ENCODE assay signal across 8 cellular contexts in genomic region chr5:93800988-93801811, GRCh38. TPM values are rescaled to one million over a fixed set of nuclear protein-coding genes. Genes with fewer than 3 reads are reported as not detected.
A peak's percentile ranks its signal among the peaks of the same experiment; 100 is the strongest.
DNase-seq lines count a peak whose midpoint lies in the region; ATAC-seq and TF ChIP-seq lines count a peak whose summit lies in the region.

No MANE protein-coding gene starts in this region.

- TF ChIP-seq CTCF in brain (conservative IDR thresholded peaks at IDR 0.05): peak; percentile 84 to 92
- peak; percentile 94 for TF ChIP-seq CTCF in type B pancreatic cell (conservative IDR thresholded peaks at IDR 0.05)

- DNase-seq in AG08396 (ENCODE audit: low spot score) (peak; percentile 23), GDM1 (lab: John Stamatoyannopoulos, UW) (peak; percentile 29), NCI-H2196 treated with DMSO at 0.1 percent for 48 hours (lab: John Stamatoyannopoulos, UW; ENCODE audit: unreplicated experiment) (peak; percentile 28), kidney glomerular epithelial cell (lab: John Stamatoyannopoulos, UW) (peak; percentile 49), type B pancreatic cell (ENCODE audit: extremely low spot score, unreplicated experiment) (no peak), mesenteric fat pad (ENCODE audit: low spot score) (no peak)

- H3K36me3 Mint-ChIP-seq in brain: no peaks in the 10 kb centered on the region
- no peaks in the 10 kb centered on the region for H3K36me3 Mint-ChIP-seq in type B pancreatic cell

- peaks cover 63% of the 10 kb centered on the region for H3K4me1 Mint-ChIP-seq in brain
- H3K4me1 Mint-ChIP-seq in type B pancreatic cell (ENCODE audit: unreplicated experiment): peaks cover 8% of the 10 kb centered on the region

- ATAC-seq in HG02852 (IDR thresholded peaks at IDR 0.05; ENCODE audit: unreplicated experiment): peak; percentile 70

- peak overlapping the region; percentile 31 to 69 (median 53) for H3K4me3 Mint-ChIP-seq in brain
- H3K4me3 Mint-ChIP-seq in type B pancreatic cell: no peak overlapping the region

- H3K27me3 Mint-ChIP-seq in brain (no peaks in the 10 kb centered on the region), type B pancreatic cell (peaks cover 3% of the 10 kb centered on the region)

- H3K27ac Mint-ChIP-seq in brain: peak overlapping the region in 4 of 5 experiments; percentile 57 to 85 (median 68)
- no peak overlapping the region for H3K27ac Mint-ChIP-seq in type B pancreatic cell

- H3K9me3 Mint-ChIP-seq in brain: no peaks in the 10 kb centered on the region
- no peaks in the 10 kb centered on the region for H3K9me3 Mint-ChIP-seq in type B pancreatic cell

RNA-seq across cellular contexts. Expression of gene POU5F2, which starts 59.8 kb away (rescaled TPM):
- polyA plus RNA-seq in brain (ENCODE audit: insufficient read depth, low read depth, low replicate concordance): not detected
- total RNA-seq in type B pancreatic cell (ENCODE audit: low replicate concordance) (0.29 and 0.51 TPM in 2 replicates), mesenteric fat pad (1.9 TPM)

Comparison
In these comparisons a context has a peak if more than half of its experiments do, and no peak if none do; other contexts are left out.
1. DNase-seq: peak in AG08396 (single experiment), GDM1 (single experiment), NCI-H2196 treated with DMSO at 0.1 percent for 48 hours (single experiment) and kidney glomerular epithelial cell (single experiment); none in type B pancreatic cell (single experiment) and mesenteric fat pad (single experiment).